22 cellular contexts compared by ENCODE assay signal in genomic region chr9:88983865-88984542, GRCh38. TPM values are rescaled to one million over a fixed set of nuclear protein-coding genes. Genes with fewer than 3 reads are reported as not detected.
"Had no signal": no experiment of that assay in that cellular context is flagged by ENCODE, and none has a peak within 500 bp of the region (broad histone marks: within the 10 kb centered on the region; RNA-seq: fewer than 3 reads in every experiment).

No MANE protein-coding gene starts in this region.

- H3K4me3 ChIP-seq: esophagus muscularis mucosa, gastroesophageal sphincter, mucosa of descending colon, stomach, uterus had no signal

- H3K36me3 ChIP-seq: esophagus muscularis mucosa, gastroesophageal sphincter, neutrophil, stomach, uterus had no signal

- H3K9me3 ChIP-seq: esophagus muscularis mucosa, gastroesophageal sphincter, mucosa of descending colon, neutrophil, stomach, uterus had no signal

- ATAC-seq: gastroesophageal sphincter; left cardiac atrium; left ventricle myocardium superior; mucosa of descending colon; naive thymus-derived CD8-positive, alpha-beta T cell; sciatic nerve had no signal

- H3K27ac ChIP-seq: neutrophil, stomach, uterus had no signal

- DNase-seq: cerebellar nuclear complex; dermis blood vessel endothelial cell; effector CD4-positive, alpha-beta T cell; foreskin fibroblast; glutamatergic neuron; immature natural killer cell; kidney; left cardiac atrium; left ventricle myocardium superior; mucosa of descending colon; naive thymus-derived CD8-positive, alpha-beta T cell; posterior cingulate gyrus; small intestine; stimulated activated CD4-positive, alpha-beta T cell treated with anti-CD3 and anti-CD28 coated beads, Interleukin-12 subunit alpha, Interleukin-12 subunit beta, amount 100 ng/mL, for 4 hours; stimulated activated naive CD4-positive, alpha-beta T cell; stomach; substantia nigra; uterus had no signal

- H3K27me3 ChIP-seq: gastroesophageal sphincter, neutrophil, stomach, uterus had no signal

- H3K4me1 ChIP-seq: uterus had no signal

RNA-seq across cellular contexts. Expression of gene S1PR3, which starts 7.3 kb away (rescaled TPM):
- total RNA-seq: naive thymus-derived CD8-positive, alpha-beta T cell had no signal
